11 cellular contexts compared by ENCODE assay signal in the genomic region with DNA sequence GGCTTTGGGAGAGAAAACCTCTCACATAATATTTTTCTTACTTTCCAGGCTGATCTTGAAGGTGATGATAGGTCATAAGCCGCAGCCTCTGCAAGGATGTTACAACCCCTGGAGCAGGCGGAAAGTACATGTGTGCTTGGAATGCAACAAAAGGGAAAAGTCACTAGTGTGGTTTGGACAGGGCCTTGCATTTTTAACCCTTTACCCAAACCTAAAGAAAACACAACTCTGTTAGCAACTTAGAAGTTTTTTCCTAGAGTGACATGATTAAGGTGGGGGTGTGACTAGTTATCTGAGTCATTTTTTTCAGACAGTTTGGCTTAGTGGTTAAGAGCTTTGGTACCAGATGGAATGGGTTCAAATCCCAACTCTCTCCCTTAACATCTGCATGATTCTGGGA.
DNase-seq lines count a peak whose midpoint lies in the region; ATAC-seq lines count a peak whose summit lies in the region.
"Had no signal": no experiment of that assay in that cellular context is flagged by ENCODE, and none has a peak within 500 bp of the region (broad histone marks: within the 10 kb centered on the region; RNA-seq: fewer than 3 reads in every experiment).

No MANE protein-coding gene starts in this region.

- no peaks in the 10 kb centered on the region for H3K9me3 ChIP-seq in Karpas-422 (ENCODE audit: low read length)

- H3K9me2 ChIP-seq in Karpas-422 (replicated peaks; ENCODE audit: insufficient read depth, low read length): no peaks in the 10 kb centered on the region

- H3K4me2 ChIP-seq in Karpas-422 (ENCODE audit: low read depth, low read length, poor library complexity, severe bottlenecking): no peak overlapping the region
- H3K4me2 ChIP-seq: KMS-11 had no signal

- H3K4me3 ChIP-seq in Karpas-422 (ENCODE audit: low read length): no peak overlapping the region

- H3K36me3 ChIP-seq in Karpas-422 (ENCODE audit: insufficient read depth, low read length): no peaks in the 10 kb centered on the region

- no peaks in the 10 kb centered on the region for H3K79me2 ChIP-seq in Karpas-422 (ENCODE audit: low read length)

- DNase-seq in GM03348 (ENCODE audit: low spot score): peak; percentile 78
- peak; percentile 17 for DNase-seq in RKO (ENCODE audit: low spot score)
- peak; percentile 80 for DNase-seq in epidermal melanocyte (ENCODE audit: insufficient read length, low spot score)
- DNase-seq in renal cortical epithelial cell (ENCODE audit: low read depth): peak; percentile 82
- no peak for DNase-seq in Karpas-422
- DNase-seq: T-helper 9 cell had no signal

- no peaks in the 10 kb centered on the region for H3K27me3 ChIP-seq in Karpas-422 (ENCODE audit: low read length)

- H2AFZ ChIP-seq in Karpas-422 (ENCODE audit: low read length): no peak overlapping the region

- H3K27ac ChIP-seq in Karpas-422 (ENCODE audit: low read length): no peak overlapping the region
- H3K27ac ChIP-seq: KMS-11 had no signal

- ATAC-seq in HG03039 (IDR thresholded peaks at IDR 0.05; ENCODE audit: unreplicated experiment) (no peak), HG02610 (IDR thresholded peaks at IDR 0.05; ENCODE audit: unreplicated experiment) (no peak), HG03135 (IDR thresholded peaks at IDR 0.05; ENCODE audit: unreplicated experiment) (no peak)
- ATAC-seq: HCT116 had no signal

- peaks cover 10% of the 10 kb centered on the region for H3K4me1 ChIP-seq in Karpas-422 (ENCODE audit: low read length)

- H3K9ac ChIP-seq in Karpas-422 (ENCODE audit: low read length): no peak overlapping the region
- H3K9ac ChIP-seq: KMS-11 had no signal

- no peaks in the 10 kb centered on the region for H4K20me1 ChIP-seq in Karpas-422 (ENCODE audit: insufficient read depth, low read depth, low read length)
